34 cellular contexts compared by ENCODE assay signal in genomic region chr7:79211724-79212123, GRCh38.
DNase-seq lines count a peak whose midpoint lies in the region; ATAC-seq, FAIRE-seq and TF ChIP-seq lines count a peak whose summit lies in the region.
"Had no signal": no experiment of that assay in that cellular context is flagged by ENCODE, and none has a peak within 500 bp of the region (broad histone marks: within the 10 kb centered on the region; RNA-seq: fewer than 3 reads in every experiment).

No MANE protein-coding gene starts in this region.

- H3K27me3 Mint-ChIP-seq in MCF 10A (ENCODE audit: insufficient read depth, unreplicated experiment) (peaks cover 77% of the 10 kb centered on the region), Caco-2 (ENCODE audit: insufficient read depth, unreplicated experiment) (no peaks in the 10 kb centered on the region)
- no peaks in the 10 kb centered on the region for H3K27me3 Mint-ChIP-seq in activated T-cell treated with anti-CD3 and anti-CD28 coated beads, Interleukin-2, amount 50 U/mL, for 24 hours
- H3K27me3 Mint-ChIP-seq: activated CD4-positive, alpha-beta T cell treated with anti-CD3 and anti-CD28 coated beads for 36 hours; CD4-positive, CD25-positive, alpha-beta regulatory T cell had no signal

- H3K36me3 ChIP-seq in breast epithelium (no peaks in the 10 kb centered on the region), bronchial epithelial cell (ENCODE audit: control insufficient read depth, insufficient read depth, low read length) (no peaks in the 10 kb centered on the region), left lung (no peaks in the 10 kb centered on the region), Caco-2 (ENCODE audit: control insufficient read depth, insufficient read depth, low read length) (no peaks in the 10 kb centered on the region)
- H3K36me3 ChIP-seq: MG63, neural progenitor cell, right atrium auricular region, suprapubic skin, upper lobe of left lung had no signal

- H3K4me1 Mint-ChIP-seq in MCF 10A (ENCODE audit: insufficient read depth, unreplicated experiment) (no peaks in the 10 kb centered on the region), Caco-2 (ENCODE audit: low read depth, unreplicated experiment) (no peaks in the 10 kb centered on the region)
- H3K4me1 Mint-ChIP-seq in activated T-cell treated with anti-CD3 and anti-CD28 coated beads, Interleukin-2, amount 50 U/mL, for 24 hours (ENCODE audit: low read depth) = no peaks in the 10 kb centered on the region
- H3K4me1 Mint-ChIP-seq: activated CD4-positive, alpha-beta T cell treated with anti-CD3 and anti-CD28 coated beads for 36 hours; CD4-positive, CD25-positive, alpha-beta regulatory T cell; neural progenitor cell had no signal

- ATAC-seq in left lung = peak; percentile 87
- no peak for ATAC-seq in HG02623 (IDR thresholded peaks at IDR 0.05; ENCODE audit: unreplicated experiment)
- ATAC-seq: activated CD4-positive, alpha-beta T cell treated with anti-CD3 and anti-CD28 coated beads for 36 hours; activated CD8-positive, alpha-beta T cell treated with anti-CD3 and anti-CD28 coated beads, Interleukin-2, amount 10 ng/mL, durations not matched to agents 7 days and 5 days; GM23338; K562 had no signal

- H3K4me3 ChIP-seq in breast epithelium = no peak overlapping the region
- H3K4me3 ChIP-seq in bronchial epithelial cell (ENCODE audit: low read depth, low read length) = no peak overlapping the region
- H3K4me3 ChIP-seq in left lung = no peak overlapping the region
- H3K4me3 ChIP-seq in Caco-2 (ENCODE audit: low read depth, low read length) = no peak overlapping the region
- H3K4me3 ChIP-seq: coronary artery, GM23338, K562, MG63, neural progenitor cell, right atrium auricular region, suprapubic skin, upper lobe of left lung had no signal

- H3K36me3 Mint-ChIP-seq in MCF 10A (ENCODE audit: insufficient read depth, unreplicated experiment) = no peaks in the 10 kb centered on the region
- no peaks in the 10 kb centered on the region for H3K36me3 Mint-ChIP-seq in activated T-cell treated with anti-CD3 and anti-CD28 coated beads, Interleukin-2, amount 50 U/mL, for 24 hours (ENCODE audit: low read depth)
- H3K36me3 Mint-ChIP-seq in Caco-2 (ENCODE audit: insufficient read depth, unreplicated experiment) = no peaks in the 10 kb centered on the region
- H3K36me3 Mint-ChIP-seq: CD4-positive, CD25-positive, alpha-beta regulatory T cell; neural progenitor cell had no signal

- H3K27ac Mint-ChIP-seq in MCF 10A (ENCODE audit: low read depth, unreplicated experiment) (no peak overlapping the region), Caco-2 (ENCODE audit: unreplicated experiment) (no peak overlapping the region)
- H3K27ac Mint-ChIP-seq in activated T-cell treated with anti-CD3 and anti-CD28 coated beads, Interleukin-2, amount 50 U/mL, for 24 hours = no peak overlapping the region
- H3K27ac Mint-ChIP-seq: activated CD4-positive, alpha-beta T cell treated with anti-CD3 and anti-CD28 coated beads for 36 hours; activated CD8-positive, alpha-beta T cell treated with anti-CD3 and anti-CD28 coated beads, Interleukin-2, amount 10 ng/mL, durations not matched to agents 7 days and 5 days; activated T-helper 2 cell treated with anti-CD3 and anti-CD28 coated beads, Interferon-gamma antibody, Interleukin-2, Interleukin-4, amounts not matched to agents 10 μg/mL and 5 μg/mL and 100 μg/mL, durations not matched to agents 14 hours and 24 hours and 36 hours; CD4-positive, CD25-positive, alpha-beta regulatory T cell; GM23338; HFFc6; neural progenitor cell had no signal

- CTCF ChIA-PET in MCF 10A (lab: Yijun Ruan, JAX) (no interaction called here), Caco-2 (lab: Charles Lee) (no interaction called here)

- H3K9me3 Mint-ChIP-seq in MCF 10A (ENCODE audit: unreplicated experiment) = no peaks in the 10 kb centered on the region
- no peaks in the 10 kb centered on the region for H3K9me3 Mint-ChIP-seq in activated T-cell treated with anti-CD3 and anti-CD28 coated beads, Interleukin-2, amount 50 U/mL, for 24 hours
- no peaks in the 10 kb centered on the region for H3K9me3 Mint-ChIP-seq in Caco-2 (ENCODE audit: unreplicated experiment)
- H3K9me3 Mint-ChIP-seq: activated T-helper 2 cell treated with anti-CD3 and anti-CD28 coated beads, Interferon-gamma antibody, Interleukin-2, Interleukin-4, amounts not matched to agents 10 μg/mL and 5 μg/mL and 100 μg/mL, durations not matched to agents 14 hours and 24 hours and 36 hours; GM23338; HFFc6; neural progenitor cell had no signal

- H3K27me3 ChIP-seq in breast epithelium (no peaks in the 10 kb centered on the region), bronchial epithelial cell (ENCODE audit: control insufficient read depth, insufficient read depth, low read length) (no peaks in the 10 kb centered on the region), left lung (no peaks in the 10 kb centered on the region), Caco-2 (replicated peaks; ENCODE audit: control insufficient read depth, insufficient read depth, low read length) (no peaks in the 10 kb centered on the region)
- H3K27me3 ChIP-seq: MG63, neural progenitor cell, right atrium auricular region, suprapubic skin, upper lobe of left lung had no signal

- no peak for TF ChIP-seq POLR2A in breast epithelium (IDR thresholded peaks at IDR 0.05)

- intact Hi-C loops in MCF 10A (cut with micrococcal nuclease) (no loop called here), breast epithelium (cut with DNase I; ENCODE audit: low total_unique reads) (no loop called here), left lung (cut with DNase I) (no loop called here), Caco-2 (cut with micrococcal nuclease; ENCODE audit: unreplicated experiment) (no loop called here)

- no peak for TF ChIP-seq CTCF in MCF 10A (IDR thresholded peaks at IDR 0.05; ENCODE audit: unreplicated experiment)
- no peak for TF ChIP-seq CTCF in breast epithelium (IDR thresholded peaks at IDR 0.05)
- no peak for TF ChIP-seq CTCF in bronchial epithelial cell (IDR thresholded peaks at IDR 0.05; ENCODE audit: insufficient read depth, low read length, severe bottlenecking)
- no peak for TF ChIP-seq CTCF in left lung (IDR thresholded peaks at IDR 0.05)
- no peak for TF ChIP-seq CTCF in Caco-2 (IDR thresholded peaks at IDR 0.05; ENCODE audit: insufficient read depth in 1 of 2, low read depth in 1 of 2, low read length in 1 of 2, severe bottlenecking in 1 of 2, unreplicated experiment in 1 of 2)

- H3K9me3 ChIP-seq in breast epithelium = no peaks in the 10 kb centered on the region
- no peaks in the 10 kb centered on the region for H3K9me3 ChIP-seq in left lung
- no peaks in the 10 kb centered on the region for H3K9me3 ChIP-seq in Caco-2
- H3K9me3 ChIP-seq: MG63, suprapubic skin, upper lobe of left lung had no signal

- BruUV-seq in MCF 10A (replicated peaks; lab: Mats Ljungman, UMichigan) (no TSS peak), Caco-2 (replicated peaks; lab: Mats Ljungman, UMichigan) (no TSS peak)

- FAIRE-seq in bronchial epithelial cell (lab: Jason Lieb, UNC) = no peak
- FAIRE-seq: A204.1, frontal cortex, K562, RCC 7860 had no signal

- POLR2A ChIA-PET in MCF 10A (lab: Yijun Ruan, JAX) (no interaction called here), Caco-2 (lab: Charles Lee) (no interaction called here)

- H3K4me3 Mint-ChIP-seq in MCF 10A (ENCODE audit: unreplicated experiment) = no peak overlapping the region
- no peak overlapping the region for H3K4me3 Mint-ChIP-seq in activated T-cell treated with anti-CD3 and anti-CD28 coated beads, Interleukin-2, amount 50 U/mL, for 24 hours
- no peak overlapping the region for H3K4me3 Mint-ChIP-seq in Caco-2 (ENCODE audit: unreplicated experiment)
- H3K4me3 Mint-ChIP-seq: activated CD4-positive, alpha-beta T cell treated with anti-CD3 and anti-CD28 coated beads for 36 hours; activated CD8-positive, alpha-beta T cell treated with anti-CD3 and anti-CD28 coated beads, Interleukin-2, amount 10 ng/mL, durations not matched to agents 7 days and 5 days; CD4-positive, CD25-positive, alpha-beta regulatory T cell; GM23338; HFFc6; neural progenitor cell had no signal

- H3K4me1 ChIP-seq in breast epithelium (no peaks in the 10 kb centered on the region), left lung (no peaks in the 10 kb centered on the region), Caco-2 (peaks cover 4% of the 10 kb centered on the region)
- H3K4me1 ChIP-seq: neural progenitor cell, parathyroid adenoma, right atrium auricular region, suprapubic skin, upper lobe of left lung had no signal

- peak; percentile 31 for DNase-seq in MCF 10A (ENCODE audit: unreplicated experiment)
- DNase-seq in breast epithelium (ENCODE audit: low spot score in 2 of 2) = no peak
- peak; percentile 86 for DNase-seq in bronchial epithelial cell (ENCODE audit: low read depth)
- no peak for DNase-seq in left lung
- DNase-seq in hippocampal formation (lab: John Stamatoyannopoulos, UW) = no peak
- DNase-seq in activated T-cell treated with anti-CD3 and anti-CD28 coated beads, Interleukin-2, amount 50 U/mL, for 24 hours = no peak
- DNase-seq in Caco-2 = no peak
- DNase-seq: activated CD4-positive, alpha-beta T cell treated with anti-CD3 and anti-CD28 coated beads for 36 hours; activated CD8-positive, alpha-beta T cell treated with anti-CD3 and anti-CD28 coated beads, Interleukin-2, amount 10 ng/mL, durations not matched to agents 7 days and 5 days; activated naive CD4-positive, alpha-beta T cell treated with anti-CD3 and anti-CD28 coated beads, Interleukin-2, amount 50 U/mL, for 16 hours; amygdala; CD4-positive, CD25-positive, alpha-beta regulatory T cell; effector memory CD4-positive, alpha-beta T cell; HFFc6; MG63; NCI-H1417 treated with DMSO at 0.1 percent for 48 hours; NCI-H2081 treated with DMSO at 0.1 percent for 48 hours; NCI-H748 treated with DMSO at 0.1 percent for 48 hours; stimulated activated CD4-positive, alpha-beta T cell treated with anti-CD3 and anti-CD28 coated beads, Interleukin-1b, Interleukin-23, amount 100 ng/mL, for 48 hours; stimulated activated naive CD4-positive, alpha-beta T cell treated with Interleukin-2 at 50 U/mL for 16 hours; T-helper 9 cell; upper lobe of left lung had no signal

- no peak overlapping the region for H3K27ac ChIP-seq in breast epithelium
- no peak overlapping the region for H3K27ac ChIP-seq in left lung
- H3K27ac ChIP-seq: coronary artery, neural progenitor cell, parathyroid adenoma, right atrium auricular region, suprapubic skin, upper lobe of left lung had no signal

Comparison
In these comparisons a context has a peak if more than half of its experiments do, and no peak if none do; other contexts are left out.
1. DNase-seq: peak in MCF 10A (single experiment) and bronchial epithelial cell (single experiment); none in breast epithelium (0 of 2), left lung (0 of 2), hippocampal formation (0 of 2), activated T-cell treated with anti-CD3 and anti-CD28 coated beads, Interleukin-2, amount 50 U/mL, for 24 hours (single experiment) and Caco-2 (0 of 2).